15 cellular contexts compared by ENCODE assay signal in the genomic region with DNA sequence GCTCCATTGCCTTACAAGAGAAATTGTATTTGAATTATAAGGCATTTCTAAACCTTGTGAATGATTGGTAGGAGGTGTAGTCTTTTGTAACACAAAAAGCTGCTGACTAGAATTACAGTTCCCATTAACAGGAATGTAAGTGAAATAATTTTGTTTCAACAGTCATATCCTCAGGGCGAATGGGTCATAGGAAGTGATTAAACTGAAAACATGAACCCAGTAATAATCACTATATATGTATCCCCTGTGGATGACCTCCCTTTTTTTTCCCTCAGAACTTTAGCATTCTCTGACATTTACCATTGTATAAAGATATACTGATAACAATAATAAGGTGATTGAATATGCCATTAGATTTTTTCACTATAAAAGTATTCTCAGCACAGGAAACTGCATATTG.
"Had no signal": no experiment of that assay in that cellular context is flagged by ENCODE, and none has a peak within 500 bp of the region (broad histone marks: within the 10 kb centered on the region; RNA-seq: fewer than 3 reads in every experiment).

No MANE protein-coding gene starts in this region.

- H3K4me3 ChIP-seq: ovary, smooth muscle cell, stomach had no signal

- ATAC-seq: activated CD8-positive, alpha-beta T cell treated with anti-CD3 and anti-CD28 coated beads for 36 hours; activated T-helper 17 cell treated with anti-CD3 and anti-CD28 coated beads, Interleukin-2, amount 50 U/mL, for 72 hours; natural killer cell; sciatic nerve had no signal

- H3K27ac ChIP-seq: ovary, stomach had no signal

- H3K4me1 Mint-ChIP-seq: activated CD4-positive, alpha-beta T cell treated with anti-CD3 and anti-CD28 coated beads, Interleukin-2, amount 10 ng/mL, durations not matched to agents 24 days and 14 days; activated naive CD8-positive, alpha-beta T cell treated with anti-CD3 and anti-CD28 coated beads for 36 hours; activated T-helper 17 cell treated with anti-CD3 and anti-CD28 coated beads, Interleukin-2, amount 50 U/mL, for 72 hours; natural killer cell had no signal

- H3K9me3 ChIP-seq: ovary had no signal

- H3K36me3 ChIP-seq: ovary, stomach had no signal

- H3K27me3 Mint-ChIP-seq: activated CD4-positive, alpha-beta T cell treated with anti-CD3 and anti-CD28 coated beads, Interleukin-2, amount 10 ng/mL, durations not matched to agents 24 days and 14 days had no signal

- DNase-seq: activated CD4-positive, alpha-beta T cell treated with anti-CD3 and anti-CD28 coated beads, Interleukin-2, amount 10 ng/mL, durations not matched to agents 24 days and 14 days; activated CD8-positive, alpha-beta T cell treated with anti-CD3 and anti-CD28 coated beads for 36 hours; activated naive CD4-positive, alpha-beta T cell; activated naive CD8-positive, alpha-beta T cell treated with anti-CD3 and anti-CD28 coated beads for 36 hours; activated T-cell treated with anti-CD3 and anti-CD28 coated beads, Interleukin-2, amount 50 U/mL, for 1 hour; amygdala; caudate nucleus; natural killer cell; ovary; stimulated activated CD4-positive, alpha-beta T cell treated with anti-CD3 and anti-CD28 coated beads, Interleukin-4, amount 100 ng/mL, for 1 hour; stomach had no signal

- H3K4me3 Mint-ChIP-seq: activated CD4-positive, alpha-beta T cell treated with anti-CD3 and anti-CD28 coated beads, Interleukin-2, amount 10 ng/mL, durations not matched to agents 24 days and 14 days; activated CD8-positive, alpha-beta T cell treated with anti-CD3 and anti-CD28 coated beads for 36 hours; activated naive CD8-positive, alpha-beta T cell treated with anti-CD3 and anti-CD28 coated beads for 36 hours; activated T-helper 17 cell treated with anti-CD3 and anti-CD28 coated beads, Interleukin-2, amount 50 U/mL, for 72 hours; natural killer cell; type B pancreatic cell had no signal

- H3K27ac Mint-ChIP-seq: activated CD4-positive, alpha-beta T cell treated with anti-CD3 and anti-CD28 coated beads, Interleukin-2, amount 10 ng/mL, durations not matched to agents 24 days and 14 days; activated CD8-positive, alpha-beta T cell treated with anti-CD3 and anti-CD28 coated beads for 36 hours; activated naive CD8-positive, alpha-beta T cell treated with anti-CD3 and anti-CD28 coated beads for 36 hours; activated T-helper 17 cell treated with anti-CD3 and anti-CD28 coated beads, Interleukin-2, amount 50 U/mL, for 72 hours; natural killer cell; type B pancreatic cell had no signal

- H3K27me3 ChIP-seq: ovary, stomach had no signal

- H3K9me3 Mint-ChIP-seq: activated CD4-positive, alpha-beta T cell treated with anti-CD3 and anti-CD28 coated beads, Interleukin-2, amount 10 ng/mL, durations not matched to agents 24 days and 14 days; activated CD8-positive, alpha-beta T cell treated with anti-CD3 and anti-CD28 coated beads for 36 hours; activated naive CD8-positive, alpha-beta T cell treated with anti-CD3 and anti-CD28 coated beads for 36 hours; activated T-helper 17 cell treated with anti-CD3 and anti-CD28 coated beads, Interleukin-2, amount 50 U/mL, for 72 hours; natural killer cell; type B pancreatic cell had no signal

- H3K36me3 Mint-ChIP-seq: activated naive CD8-positive, alpha-beta T cell treated with anti-CD3 and anti-CD28 coated beads for 36 hours; natural killer cell; type B pancreatic cell had no signal
